In genomic region chr20:51547951-51548350, GRCh38 we compare ENCODE assay signal across 23 cellular contexts.
"Had no signal": no experiment of that assay in that cellular context is flagged by ENCODE, and none has a peak within 500 bp of the region (broad histone marks: within the 10 kb centered on the region; RNA-seq: fewer than 3 reads in every experiment).

No MANE protein-coding gene starts in this region.

- H3K27me3 ChIP-seq: colonic mucosa, gastrocnemius medialis had no signal

- ATAC-seq: effector memory CD8-positive, alpha-beta T cell; esophagus mucosa; gastrocnemius medialis; heart right ventricle; left cardiac atrium; left lung; left ventricle myocardium superior; lower lobe of right lung; mucosa of descending colon had no signal

- H3K27ac Mint-ChIP-seq: effector memory CD8-positive, alpha-beta T cell; endodermal cell; mesothelial cell of epicardium; naive B cell had no signal

- H3K4me3 ChIP-seq: colonic mucosa, esophagus squamous epithelium, gastrocnemius medialis, heart right ventricle, left lung, lower lobe of right lung, mucosa of descending colon had no signal

- DNase-seq: colonic mucosa; cortex of kidney; effector CD8-positive, alpha-beta T cell; effector memory CD8-positive, alpha-beta T cell; endodermal cell; esophagus squamous epithelium; foreskin fibroblast; foreskin melanocyte; gastrocnemius medialis; glutamatergic neuron; head of caudate nucleus; heart right ventricle; hippocampal formation; left cardiac atrium; left lung; left ventricle myocardium superior; lower lobe of right lung; mucosa of descending colon; naive B cell had no signal

- H3K9me3 ChIP-seq: colonic mucosa, esophagus squamous epithelium, gastrocnemius medialis, heart right ventricle, left lung, lower lobe of right lung, mucosa of descending colon had no signal

- H3K27me3 Mint-ChIP-seq: effector memory CD8-positive, alpha-beta T cell had no signal

- H3K36me3 Mint-ChIP-seq: mesothelial cell of epicardium, naive B cell had no signal

- H3K4me3 Mint-ChIP-seq: dendritic cell treated with granulocyte-macrophage colony-stimulating factor and Interleukin-4, amounts not matched to agents 40 ng/mL and 50 ng/mL, for 4 days; effector memory CD8-positive, alpha-beta T cell; endodermal cell; mesothelial cell of epicardium had no signal

- H3K27ac ChIP-seq: colonic mucosa, epithelial cell of prostate, esophagus squamous epithelium, gastrocnemius medialis, heart right ventricle, left lung, lower lobe of right lung had no signal

- H3K36me3 ChIP-seq: colonic mucosa, esophagus squamous epithelium, gastrocnemius medialis, heart right ventricle, left lung, lower lobe of right lung had no signal

- H3K9me3 Mint-ChIP-seq: dendritic cell treated with granulocyte-macrophage colony-stimulating factor and Interleukin-4, amounts not matched to agents 40 ng/mL and 50 ng/mL, for 4 days; effector memory CD8-positive, alpha-beta T cell; endodermal cell; mesothelial cell of epicardium had no signal
